Comparison of ENCODE assay signal across 1 cellular context in the genomic region with DNA sequence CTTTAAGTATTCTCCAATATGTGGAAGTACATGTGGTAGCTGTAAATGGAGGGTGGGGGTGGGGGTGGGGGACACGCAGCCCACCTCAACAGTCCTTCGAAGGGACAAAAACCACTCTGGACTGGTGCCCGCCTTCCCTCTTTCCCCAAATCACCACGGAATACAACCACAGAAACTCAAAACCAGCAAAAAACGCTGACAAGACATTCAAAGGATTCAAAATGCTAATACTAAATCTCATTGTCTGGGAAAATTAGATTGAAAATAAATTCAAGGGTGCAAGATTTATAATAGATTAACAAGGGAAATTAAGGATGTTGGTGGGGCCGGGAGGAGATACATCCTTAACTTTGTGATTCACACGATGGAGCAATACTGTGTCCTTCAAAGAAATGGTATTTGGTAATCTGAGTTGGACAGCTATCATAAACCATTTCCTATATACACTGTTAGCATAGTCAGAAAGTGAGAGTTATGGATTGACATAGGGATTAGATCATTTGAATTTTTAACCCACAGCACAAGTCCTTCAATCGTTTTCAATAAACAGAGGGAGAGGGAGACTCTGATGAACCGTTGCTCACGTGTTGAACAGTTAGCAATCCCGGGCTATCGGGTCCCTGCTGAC.
TF ChIP-seq lines count a peak whose summit lies in the region.

No MANE protein-coding gene starts in this region.

TF ChIP-seq in IMR-90, 13 proteins besides CTCF, POLR2A, EP300 and RAD21 (continued from another document):
- TF ChIP-seq NFE2L2 (IDR thresholded peaks at IDR 0.05; ENCODE audit: low read depth, low read length) (no peak), BHLHE40 (IDR thresholded peaks at IDR 0.05; ENCODE audit: low read depth, low read length) (no peak), MXI1 (IDR thresholded peaks at IDR 0.05; ENCODE audit: borderline replicate concordance, low read depth, low read length) (no peak), SMC3 (IDR thresholded peaks at IDR 0.05; ENCODE audit: low read depth, low read length) (no peak), RFX5 (IDR thresholded peaks at IDR 0.05; ENCODE audit: low read depth, low read length) (no peak), USF2 (IDR thresholded peaks at IDR 0.05; ENCODE audit: low read depth, low read length) (no peak), MAZ (IDR thresholded peaks at IDR 0.05; ENCODE audit: borderline replicate concordance, low read depth, low read length) (no peak), CEBPB (IDR thresholded peaks at IDR 0.05; ENCODE audit: low read depth, low read length) (peak; percentile 83), MAFK (IDR thresholded peaks at IDR 0.05; ENCODE audit: low read depth, low read length) (peak; percentile 86), RCOR1 (IDR thresholded peaks at IDR 0.05; ENCODE audit: insufficient replicate concordance, low read length) (no peak), FOS (IDR thresholded peaks at IDR 0.05; ENCODE audit: low read depth, low read length) (no peak), CHD1 (IDR thresholded peaks at IDR 0.05; ENCODE audit: low read depth, low read length) (no peak)
